Comparison of ENCODE assay signal across 2 cellular contexts in the genomic region with DNA sequence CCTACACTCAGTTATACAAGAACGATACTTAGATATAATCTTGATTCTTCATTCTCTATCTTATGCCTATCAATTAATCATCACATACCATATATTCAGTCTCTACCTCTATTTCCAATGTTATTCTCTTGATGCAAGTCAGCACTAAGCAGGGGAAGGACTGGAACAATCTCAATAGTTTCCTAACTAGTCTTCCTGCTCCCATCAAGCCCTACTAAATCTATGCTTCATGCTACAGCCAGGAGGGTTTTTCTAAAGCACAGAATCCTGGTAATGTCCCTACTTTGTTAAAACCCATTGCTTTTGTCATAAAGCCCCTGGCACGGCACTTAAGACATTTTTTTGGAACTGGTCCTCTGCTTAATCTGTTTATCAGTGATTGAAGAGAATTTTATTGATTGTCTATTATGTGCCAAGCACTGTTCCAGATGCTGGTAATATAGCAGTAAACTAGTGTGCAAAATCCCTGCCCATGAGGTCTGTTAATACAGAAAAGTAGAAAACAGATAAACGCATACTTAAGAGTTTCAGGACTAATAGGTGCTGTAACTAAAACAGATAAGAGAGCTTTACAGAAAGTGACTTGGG.
TF ChIP-seq lines count a peak whose summit lies in the region.

No MANE protein-coding gene starts in this region.

TF ChIP-seq in SK-N-SH treated with all-trans-retinoic acid at 6 μM for 48 hours, 23 proteins besides CTCF, POLR2A, EP300 and RAD21 (continued from another document):
- TF ChIP-seq, protein P1, sequence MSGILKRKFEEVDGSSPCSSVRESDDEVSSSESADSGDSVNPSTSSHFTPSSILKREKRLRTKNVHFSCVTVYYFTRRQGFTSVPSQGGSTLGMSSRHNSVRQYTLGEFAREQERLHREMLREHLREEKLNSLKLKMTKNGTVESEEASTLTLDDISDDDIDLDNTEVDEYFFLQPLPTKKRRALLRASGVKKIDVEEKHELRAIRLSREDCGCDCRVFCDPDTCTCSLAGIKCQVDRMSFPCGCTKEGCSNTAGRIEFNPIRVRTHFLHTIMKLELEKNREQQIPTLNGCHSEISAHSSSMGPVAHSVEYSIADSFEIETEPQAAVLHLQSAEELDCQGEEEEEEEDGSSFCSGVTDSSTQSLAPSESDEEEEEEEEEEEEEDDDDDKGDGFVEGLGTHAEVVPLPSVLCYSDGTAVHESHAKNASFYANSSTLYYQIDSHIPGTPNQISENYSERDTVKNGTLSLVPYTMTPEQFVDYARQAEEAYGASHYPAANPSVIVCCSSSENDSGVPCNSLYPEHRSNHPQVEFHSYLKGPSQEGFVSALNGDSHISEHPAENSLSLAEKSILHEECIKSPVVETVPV (CRISPR knock-in tag; IDR thresholded peaks at IDR 0.05), result no peak
- TF ChIP-seq, protein P2, sequence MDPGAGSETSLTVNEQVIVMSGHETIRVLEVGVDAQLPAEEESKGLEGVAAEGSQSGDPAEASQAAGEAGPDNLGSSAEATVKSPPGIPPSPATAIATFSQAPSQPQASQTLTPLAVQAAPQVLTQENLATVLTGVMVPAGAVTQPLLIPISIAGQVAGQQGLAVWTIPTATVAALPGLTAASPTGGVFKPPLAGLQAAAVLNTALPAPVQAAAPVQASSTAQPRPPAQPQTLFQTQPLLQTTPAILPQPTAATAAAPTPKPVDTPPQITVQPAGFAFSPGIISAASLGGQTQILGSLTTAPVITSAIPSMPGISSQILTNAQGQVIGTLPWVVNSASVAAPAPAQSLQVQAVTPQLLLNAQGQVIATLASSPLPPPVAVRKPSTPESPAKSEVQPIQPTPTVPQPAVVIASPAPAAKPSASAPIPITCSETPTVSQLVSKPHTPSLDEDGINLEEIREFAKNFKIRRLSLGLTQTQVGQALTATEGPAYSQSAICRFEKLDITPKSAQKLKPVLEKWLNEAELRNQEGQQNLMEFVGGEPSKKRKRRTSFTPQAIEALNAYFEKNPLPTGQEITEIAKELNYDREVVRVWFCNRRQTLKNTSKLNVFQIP (CRISPR knock-in tag; IDR thresholded peaks at IDR 0.05; ENCODE audit: borderline replicate concordance, low read depth), result no peak

TF ChIP-seq in WTC11, 78 proteins besides CTCF, POLR2A, EP300 and RAD21 (continued from another document):
- TF ChIP-seq, protein P3, sequence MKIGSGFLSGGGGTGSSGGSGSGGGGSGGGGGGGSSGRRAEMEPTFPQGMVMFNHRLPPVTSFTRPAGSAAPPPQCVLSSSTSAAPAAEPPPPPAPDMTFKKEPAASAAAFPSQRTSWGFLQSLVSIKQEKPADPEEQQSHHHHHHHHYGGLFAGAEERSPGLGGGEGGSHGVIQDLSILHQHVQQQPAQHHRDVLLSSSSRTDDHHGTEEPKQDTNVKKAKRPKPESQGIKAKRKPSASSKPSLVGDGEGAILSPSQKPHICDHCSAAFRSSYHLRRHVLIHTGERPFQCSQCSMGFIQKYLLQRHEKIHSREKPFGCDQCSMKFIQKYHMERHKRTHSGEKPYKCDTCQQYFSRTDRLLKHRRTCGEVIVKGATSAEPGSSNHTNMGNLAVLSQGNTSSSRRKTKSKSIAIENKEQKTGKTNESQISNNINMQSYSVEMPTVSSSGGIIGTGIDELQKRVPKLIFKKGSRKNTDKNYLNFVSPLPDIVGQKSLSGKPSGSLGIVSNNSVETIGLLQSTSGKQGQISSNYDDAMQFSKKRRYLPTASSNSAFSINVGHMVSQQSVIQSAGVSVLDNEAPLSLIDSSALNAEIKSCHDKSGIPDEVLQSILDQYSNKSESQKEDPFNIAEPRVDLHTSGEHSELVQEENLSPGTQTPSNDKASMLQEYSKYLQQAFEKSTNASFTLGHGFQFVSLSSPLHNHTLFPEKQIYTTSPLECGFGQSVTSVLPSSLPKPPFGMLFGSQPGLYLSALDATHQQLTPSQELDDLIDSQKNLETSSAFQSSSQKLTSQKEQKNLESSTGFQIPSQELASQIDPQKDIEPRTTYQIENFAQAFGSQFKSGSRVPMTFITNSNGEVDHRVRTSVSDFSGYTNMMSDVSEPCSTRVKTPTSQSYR (CRISPR knock-in tag; IDR thresholded peaks at IDR 0.05), result no peak
- TF ChIP-seq, protein P4, sequence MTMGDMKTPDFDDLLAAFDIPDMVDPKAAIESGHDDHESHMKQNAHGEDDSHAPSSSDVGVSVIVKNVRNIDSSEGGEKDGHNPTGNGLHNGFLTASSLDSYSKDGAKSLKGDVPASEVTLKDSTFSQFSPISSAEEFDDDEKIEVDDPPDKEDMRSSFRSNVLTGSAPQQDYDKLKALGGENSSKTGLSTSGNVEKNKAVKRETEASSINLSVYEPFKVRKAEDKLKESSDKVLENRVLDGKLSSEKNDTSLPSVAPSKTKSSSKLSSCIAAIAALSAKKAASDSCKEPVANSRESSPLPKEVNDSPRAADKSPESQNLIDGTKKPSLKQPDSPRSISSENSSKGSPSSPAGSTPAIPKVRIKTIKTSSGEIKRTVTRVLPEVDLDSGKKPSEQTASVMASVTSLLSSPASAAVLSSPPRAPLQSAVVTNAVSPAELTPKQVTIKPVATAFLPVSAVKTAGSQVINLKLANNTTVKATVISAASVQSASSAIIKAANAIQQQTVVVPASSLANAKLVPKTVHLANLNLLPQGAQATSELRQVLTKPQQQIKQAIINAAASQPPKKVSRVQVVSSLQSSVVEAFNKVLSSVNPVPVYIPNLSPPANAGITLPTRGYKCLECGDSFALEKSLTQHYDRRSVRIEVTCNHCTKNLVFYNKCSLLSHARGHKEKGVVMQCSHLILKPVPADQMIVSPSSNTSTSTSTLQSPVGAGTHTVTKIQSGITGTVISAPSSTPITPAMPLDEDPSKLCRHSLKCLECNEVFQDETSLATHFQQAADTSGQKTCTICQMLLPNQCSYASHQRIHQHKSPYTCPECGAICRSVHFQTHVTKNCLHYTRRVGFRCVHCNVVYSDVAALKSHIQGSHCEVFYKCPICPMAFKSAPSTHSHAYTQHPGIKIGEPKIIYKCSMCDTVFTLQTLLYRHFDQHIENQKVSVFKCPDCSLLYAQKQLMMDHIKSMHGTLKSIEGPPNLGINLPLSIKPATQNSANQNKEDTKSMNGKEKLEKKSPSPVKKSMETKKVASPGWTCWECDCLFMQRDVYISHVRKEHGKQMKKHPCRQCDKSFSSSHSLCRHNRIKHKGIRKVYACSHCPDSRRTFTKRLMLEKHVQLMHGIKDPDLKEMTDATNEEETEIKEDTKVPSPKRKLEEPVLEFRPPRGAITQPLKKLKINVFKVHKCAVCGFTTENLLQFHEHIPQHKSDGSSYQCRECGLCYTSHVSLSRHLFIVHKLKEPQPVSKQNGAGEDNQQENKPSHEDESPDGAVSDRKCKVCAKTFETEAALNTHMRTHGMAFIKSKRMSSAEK (CRISPR knock-in tag; IDR thresholded peaks at IDR 0.05; ENCODE audit: borderline replicate concordance), result no peak
